26 cellular contexts compared by ENCODE assay signal in the genomic region with DNA sequence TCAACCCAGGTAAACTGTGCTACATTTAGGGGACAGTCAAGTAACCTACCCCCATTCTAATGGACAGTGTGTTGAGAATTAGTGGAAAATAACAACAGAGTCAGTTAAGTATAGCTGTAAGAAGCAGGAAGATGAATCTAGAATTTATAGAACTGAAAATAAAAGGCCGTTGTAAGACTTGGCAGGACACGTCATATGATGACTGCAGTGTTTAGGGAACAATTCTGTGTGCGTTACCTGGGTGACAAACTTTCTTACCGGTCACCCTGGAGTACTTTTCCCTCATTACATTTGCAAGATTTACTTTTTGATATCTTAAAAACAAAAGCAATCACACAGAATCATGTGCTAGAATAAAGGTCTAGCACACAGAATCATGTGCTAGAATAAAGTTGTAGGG.
"Had no signal": no experiment of that assay in that cellular context is flagged by ENCODE, and none has a peak within 500 bp of the region (broad histone marks: within the 10 kb centered on the region; RNA-seq: fewer than 3 reads in every experiment).

No MANE protein-coding gene starts in this region.

- H3K4me2 ChIP-seq: KMS-11 had no signal

- H3K9ac ChIP-seq: KMS-11 had no signal

- H3K27ac ChIP-seq: HL-60, KMS-11 had no signal

- H3K4me3 ChIP-seq: K562 had no signal

- ATAC-seq: K562, SK-N-SH treated with all-trans-retinoic acid at 6 μM for 48 hours, T-helper 17 cell had no signal

- FAIRE-seq: HTR-8/SVneo, K562, RCC 7860 had no signal

- DNase-seq: Kasumi-1, MM.1S, NCI-H1048, NCI-H1105, NCI-H1417, NCI-H1436 treated with DMSO at 0.1 percent for 48 hours, NCI-H1694, NCI-H187 treated with DMSO at 0.1 percent for 48 hours, NCI-H2029 treated with DMSO at 0.1 percent for 48 hours, NCI-H2171, NCI-H226, NCI-H446, NCI-H510A, NCI-H524 treated with DMSO at 0.1 percent for 48 hours, NCI-H69, NCI-H774, Right ventricle myocardium superior, RPMI8226, T-helper 1 cell, T-helper 17 cell had no signal
